2 cellular contexts compared by ENCODE assay signal in the genomic region with DNA sequence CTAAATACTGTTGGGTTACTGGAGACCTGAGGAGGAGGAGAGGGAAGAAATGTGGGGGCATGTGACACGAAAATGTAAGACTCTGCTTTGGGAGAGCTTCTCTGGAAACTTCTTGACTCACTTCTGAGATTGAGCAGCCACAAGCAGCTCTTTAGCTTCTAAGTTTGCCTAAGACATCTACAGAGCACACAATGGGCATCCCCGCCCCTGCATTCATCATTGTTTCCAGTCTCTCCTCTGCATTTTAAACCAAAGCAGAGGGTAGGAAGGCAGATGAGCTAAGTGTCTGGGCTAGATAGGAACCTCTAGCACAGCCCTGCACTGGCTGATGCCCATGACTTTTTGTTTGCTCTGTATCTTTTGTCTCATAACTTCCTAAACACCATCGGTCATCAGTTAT.
TF ChIP-seq lines count a peak whose summit lies in the region.

No MANE protein-coding gene starts in this region.

TF ChIP-seq in HCT116, 20 proteins besides CTCF, POLR2A, EP300 and RAD21:
- TF ChIP-seq CBX3 (IDR thresholded peaks at IDR 0.05; ENCODE audit: low read depth) (no peak), FOSL1 (IDR thresholded peaks at IDR 0.05; ENCODE audit: low read depth) (no peak), TCF7L2 (IDR thresholded peaks at IDR 0.05; ENCODE audit: borderline replicate concordance, extremely low read depth, insufficient read depth, insufficient read length) (no peak), ELF1 (IDR thresholded peaks at IDR 0.05; ENCODE audit: borderline replicate concordance, low read depth) (no peak), CEBPB (IDR thresholded peaks at IDR 0.05; ENCODE audit: low read depth) (no peak), SIN3A (IDR thresholded peaks at IDR 0.05; ENCODE audit: low read depth) (no peak), ZNF274 (IDR thresholded peaks at IDR 0.05; ENCODE audit: low read depth, low read length) (no peak)

TF ChIP-seq in H1, 55 proteins besides CTCF, POLR2A, EP300 and RAD21:
- no peak for TF ChIP-seq BACH1 (IDR thresholded peaks at IDR 0.05; ENCODE audit: low read length)
- TF ChIP-seq, protein P1, sequence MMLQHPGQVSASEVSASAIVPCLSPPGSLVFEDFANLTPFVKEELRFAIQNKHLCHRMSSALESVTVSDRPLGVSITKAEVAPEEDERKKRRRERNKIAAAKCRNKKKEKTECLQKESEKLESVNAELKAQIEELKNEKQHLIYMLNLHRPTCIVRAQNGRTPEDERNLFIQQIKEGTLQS (IDR thresholded peaks at IDR 0.05; ENCODE audit: insufficient read depth, low read depth, low read length): no peak
- no peak for TF ChIP-seq RFX5 (IDR thresholded peaks at IDR 0.05; ENCODE audit: borderline replicate concordance, low read depth, low read length)
- no peak for TF ChIP-seq POU5F1 (IDR thresholded peaks at IDR 0.05; ENCODE audit: low read depth, low read length)
- TF ChIP-seq ZNF274 (IDR thresholded peaks at IDR 0.05; ENCODE audit: borderline replicate concordance, extremely low read depth, low read length): no peak
- TF ChIP-seq CTBP2 (IDR thresholded peaks at IDR 0.05; ENCODE audit: borderline replicate concordance, insufficient read depth, insufficient read length, low read length): no peak
- TF ChIP-seq ATF2 (IDR thresholded peaks at IDR 0.05; ENCODE audit: low read length): no peak
